7 cellular contexts compared by ENCODE assay signal in genomic region chr5:64768358-64769312, GRCh38.
DNase-seq lines count a peak whose midpoint lies in the region; ATAC-seq and TF ChIP-seq lines count a peak whose summit lies in the region.

TSS of gene CWC27 (plus strand) at chr5:64768930. CDS start at chr5:64769147, 217 bp downstream.
TSS of gene SREK1IP1 (minus strand) at chr5:64768691. CDS start at chr5:64768517, 174 bp downstream.

- TF ChIP-seq CTCF in retinal pigment epithelial cell (conservative IDR thresholded peaks at IDR 0.05; ENCODE audit: low read depth, low read length): no peak

- peak; percentile 66 to 70 for DNase-seq in NCI-H1930 (lab: John Stamatoyannopoulos, UW)
- DNase-seq in T-helper 9 cell: peak; percentile 66
- peak; percentile 95 for DNase-seq in astrocyte of the hippocampus (ENCODE audit: low read depth, low spot score)
- peak; percentile 24 to 95 (median 69) for DNase-seq in hypothalamus (lab: John Stamatoyannopoulos, UW)
- DNase-seq in retinal pigment epithelial cell (ENCODE audit: low read depth): peak; percentile 77

- ATAC-seq in GM18505 (IDR thresholded peaks at IDR 0.05; ENCODE audit: unreplicated experiment) (peak; percentile 96), HG02970 (IDR thresholded peaks at IDR 0.05; ENCODE audit: low FRiP score, unreplicated experiment) (peak; percentile 97)

- H3K4me3 ChIP-seq in retinal pigment epithelial cell (ENCODE audit: low read length): peak within 1 kb of the TSS; percentile 89

- TF ChIP-seq POLR2A in GM18505 (IDR thresholded peaks at IDR 0.05; ENCODE audit: borderline replicate concordance, extremely low read depth, insufficient read depth, insufficient read length): peak; percentile 71

Comparison
In these comparisons a context has a peak if more than half of its experiments do, and no peak if none do; other contexts are left out.
1. Peak in every context shown above with its lines: DNase-seq, ATAC-seq and H3K4me3 ChIP-seq.